ENCODE assay signal across 2 cellular contexts in genomic region chr1:176998396-176998795, GRCh38.
TF ChIP-seq lines count a peak whose summit lies in the region.

No MANE protein-coding gene starts in this region.

TF ChIP-seq in SK-N-SH, 30 proteins besides CTCF, POLR2A, EP300 and RAD21 (continued from another document):
- no peak for TF ChIP-seq IRF3 (IDR thresholded peaks at IDR 0.05; ENCODE audit: low read depth, low read length)
- TF ChIP-seq TAF1 (IDR thresholded peaks at IDR 0.05; ENCODE audit: borderline replicate concordance, low read depth, low read length) = no peak
TF ChIP-seq in SK-N-SH: peak in this region for 0.

TF ChIP-seq in HepG2, 621 proteins besides CTCF, POLR2A, EP300 and RAD21 (continued from another document):
- TF ChIP-seq PAXIP1 (CRISPR knock-in tag; conservative IDR thresholded peaks at IDR 0.05) = no peak
- TF ChIP-seq ZBTB46 (CRISPR knock-in tag; IDR thresholded peaks at IDR 0.05; ENCODE audit: borderline replicate concordance) = no peak
